In the genomic region with DNA sequence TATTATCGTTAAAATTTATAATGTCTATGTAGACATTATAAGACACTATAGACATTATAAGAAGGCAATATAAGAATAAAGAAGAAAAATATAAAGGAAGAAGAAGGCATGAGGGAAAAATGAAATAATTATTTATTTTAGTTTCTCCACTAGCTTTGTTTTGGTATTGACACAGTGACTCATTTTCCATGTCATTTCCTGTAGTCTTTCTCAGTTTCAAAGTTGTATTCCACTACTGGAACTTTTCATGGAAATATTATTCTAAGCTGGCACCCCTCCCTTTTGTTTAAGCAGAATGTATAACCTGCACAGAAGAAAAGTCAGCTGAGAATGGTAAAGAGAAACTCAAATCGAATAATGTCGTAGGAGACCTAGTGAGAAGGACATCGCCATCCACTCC, we compare ENCODE assay signal across 22 cellular contexts.
DNase-seq lines count a peak whose midpoint lies in the region; ATAC-seq, FAIRE-seq and TF ChIP-seq lines count a peak whose summit lies in the region.
"Had no signal": no experiment of that assay in that cellular context is flagged by ENCODE, and none has a peak within 500 bp of the region (broad histone marks: within the 10 kb centered on the region; RNA-seq: fewer than 3 reads in every experiment).

No MANE protein-coding gene starts in this region.

- peak overlapping the region; percentile 31 for H2AFZ ChIP-seq in ACC112 (ENCODE audit: low read length, unreplicated experiment)

- H3K27ac Mint-ChIP-seq in activated naive CD4-positive, alpha-beta T cell treated with anti-CD3 and anti-CD28 coated beads, Interleukin-2, amount 10 ng/mL, durations not matched to agents 7 days and 5 days: no peak overlapping the region
- H3K27ac Mint-ChIP-seq: CD8-positive, alpha-beta T cell; H9 had no signal

- peak; percentile 19 for DNase-seq in H4 (ENCODE audit: low spot score)
- DNase-seq in RWPE2 (ENCODE audit: low spot score): no peak
- no peak for DNase-seq in GDM1 (lab: John Stamatoyannopoulos, UW)
- DNase-seq in cerebellar nuclear complex (lab: John Stamatoyannopoulos, UW): no peak
- DNase-seq in NCI-H2196 treated with DMSO at 0.1 percent for 48 hours (lab: John Stamatoyannopoulos, UW; ENCODE audit: unreplicated experiment): no peak
- DNase-seq in activated naive CD4-positive, alpha-beta T cell treated with anti-CD3 and anti-CD28 coated beads, Interleukin-2, amount 10 ng/mL, durations not matched to agents 7 days and 5 days: no peak
- DNase-seq: Calu3; CD8-positive, alpha-beta T cell; DMS79; H9; MG63; NCI-H1092; NCI-H1436 treated with DMSO at 0.1 percent for 48 hours; NCI-H2029 treated with DMSO at 0.1 percent for 48 hours; NCI-H2171 treated with DMSO at 0.1 percent for 48 hours; NK-92 treated with Interleukin-12 subunit alpha and Interleukin-12 subunit beta, amount 100 ng/mL, for 24 hours; SIG-M5 had no signal

- H3K27me3 ChIP-seq in ACC112 (ENCODE audit: insufficient read depth, low read length): no peaks in the 10 kb centered on the region
- H3K27me3 ChIP-seq in RWPE2 (ENCODE audit: insufficient read depth, poor library complexity, severe bottlenecking): no peaks in the 10 kb centered on the region
- H3K27me3 ChIP-seq: BLaER1 treated with 17β-estradiol and CSF1 and Interleukin-3, amounts not matched to agents 10 nM and 100 nM; MG63 had no signal

- peak; percentile 38 for FAIRE-seq in colon (lab: Jason Lieb, UNC)
- FAIRE-seq: A549, G401.6 had no signal

- H3K9me3 Mint-ChIP-seq in activated naive CD4-positive, alpha-beta T cell treated with anti-CD3 and anti-CD28 coated beads, Interleukin-2, amount 10 ng/mL, durations not matched to agents 7 days and 5 days: peaks cover 14% of the 10 kb centered on the region
- H3K9me3 Mint-ChIP-seq: H9 had no signal

- no peak for TF ChIP-seq CTCF in RWPE2 (IDR thresholded peaks at IDR 0.05; ENCODE audit: poor library complexity, severe bottlenecking)

- H3K36me3 ChIP-seq in ACC112 (ENCODE audit: insufficient read depth, low read length) (no peaks in the 10 kb centered on the region), RWPE2 (ENCODE audit: low read depth) (no peaks in the 10 kb centered on the region)
- H3K36me3 ChIP-seq: BLaER1 treated with 17β-estradiol and CSF1 and Interleukin-3, amounts not matched to agents 10 nM and 100 nM; MG63 had no signal

- no peak overlapping the region for H3K4me3 ChIP-seq in ACC112 (ENCODE audit: low read depth, low read length)
- H3K4me3 ChIP-seq in RWPE2 (ENCODE audit: severe bottlenecking): no peak overlapping the region
- H3K4me3 ChIP-seq: A549; BLaER1 treated with 17β-estradiol and CSF1 and Interleukin-3, amounts not matched to agents 10 nM and 100 nM; MG63 had no signal

- H3K27me3 Mint-ChIP-seq in activated naive CD4-positive, alpha-beta T cell treated with anti-CD3 and anti-CD28 coated beads, Interleukin-2, amount 10 ng/mL, durations not matched to agents 7 days and 5 days: no peaks in the 10 kb centered on the region

- no peaks in the 10 kb centered on the region for H3K36me3 Mint-ChIP-seq in activated naive CD4-positive, alpha-beta T cell treated with anti-CD3 and anti-CD28 coated beads, Interleukin-2, amount 10 ng/mL, durations not matched to agents 7 days and 5 days
- H3K36me3 Mint-ChIP-seq: CD8-positive, alpha-beta T cell had no signal

- CTCF ChIA-PET in activated naive CD4-positive, alpha-beta T cell treated with anti-CD3 and anti-CD28 coated beads, Interleukin-2, amount 10 ng/mL, durations not matched to agents 7 days and 5 days (lab: Charles Lee): interaction anchor here (0.9 kb wide), 1 partner anchor 23 kb away, joined by 3 read pairs; no protein-coding TSS in a partner anchor

- H3K27ac ChIP-seq in ACC112 (ENCODE audit: low read depth, low read length) (peak overlapping the region; percentile 79), RWPE2 (ENCODE audit: poor library complexity, severe bottlenecking) (peak overlapping the region; percentile 43)
- H3K27ac ChIP-seq: A549; BLaER1 treated with 17β-estradiol and CSF1 and Interleukin-3, amounts not matched to agents 10 nM and 100 nM had no signal

- H3K9me3 ChIP-seq in RWPE2 (ENCODE audit: severe bottlenecking): no peaks in the 10 kb centered on the region
- H3K9me3 ChIP-seq: A549 had no signal

- H3K4me1 ChIP-seq in ACC112 (ENCODE audit: control insufficient read depth, insufficient read depth, low read length, unreplicated experiment) (peaks cover 6% of the 10 kb centered on the region), RWPE2 (ENCODE audit: insufficient read depth, poor library complexity, severe bottlenecking) (peaks cover 6% of the 10 kb centered on the region)
- H3K4me1 ChIP-seq: A549 had no signal

- peak; percentile 45; the same call in 1 of the 3 replicates for ATAC-seq in RWPE2 (ENCODE audit: low read depth)
- ATAC-seq: A549; CD8-positive, alpha-beta T cell had no signal

- no peaks in the 10 kb centered on the region for H3K4me1 Mint-ChIP-seq in activated naive CD4-positive, alpha-beta T cell treated with anti-CD3 and anti-CD28 coated beads, Interleukin-2, amount 10 ng/mL, durations not matched to agents 7 days and 5 days

- no peaks in the 10 kb centered on the region for H3K79me2 ChIP-seq in ACC112 (ENCODE audit: control insufficient read depth, insufficient read depth, low read length, unreplicated experiment)

- no peak overlapping the region for H3K4me3 Mint-ChIP-seq in activated naive CD4-positive, alpha-beta T cell treated with anti-CD3 and anti-CD28 coated beads, Interleukin-2, amount 10 ng/mL, durations not matched to agents 7 days and 5 days
- H3K4me3 Mint-ChIP-seq: CD8-positive, alpha-beta T cell; H9 had no signal
